In genomic region chr2:128879161-128879560, GRCh38 we compare ENCODE assay signal across 23 cellular contexts.
"Had no signal": no experiment of that assay in that cellular context is flagged by ENCODE, and none has a peak within 500 bp of the region (broad histone marks: within the 10 kb centered on the region; RNA-seq: fewer than 3 reads in every experiment).

No MANE protein-coding gene starts in this region.

- DNase-seq: activated CD4-positive, alpha-beta memory T cell treated with anti-CD3 and anti-CD28 coated beads, Interleukin-2, amount 10 ng/mL, durations not matched to agents 7 days and 5 days; activated CD4-positive, alpha-beta T cell treated with anti-CD3 and anti-CD28 coated beads for 4 hours; activated CD4-positive, CD25-positive, alpha-beta regulatory T cell; activated effector memory CD4-positive, alpha-beta T cell treated with anti-CD3 and anti-CD28 coated beads, Interleukin-2, amount 50 U/mL, for 16 hours; activated naive CD4-positive, alpha-beta T cell treated with anti-CD3 and anti-CD28 coated beads, Interleukin-2, amount 10 ng/mL, durations not matched to agents 7 days and 5 days; cerebellar nuclear complex; heart right ventricle; islet precursor cell; left cardiac atrium; occipital lobe; posterior cingulate gyrus; stimulated activated CD4-positive, alpha-beta T cell treated with anti-CD3 and anti-CD28 coated beads, Interleukin-15, amount 100 ng/mL, for 24 hours; T-helper 17 cell had no signal

- H3K27me3 ChIP-seq: gastroesophageal sphincter had no signal

- H3K27ac Mint-ChIP-seq: activated CD4-positive, alpha-beta memory T cell treated with anti-CD3 and anti-CD28 coated beads, Interleukin-2, amount 10 ng/mL, durations not matched to agents 7 days and 5 days; activated naive CD4-positive, alpha-beta T cell treated with anti-CD3 and anti-CD28 coated beads, Interleukin-2, amount 10 ng/mL, durations not matched to agents 7 days and 5 days; memory B cell; nephron; stimulated activated memory B cell treated with anti-CD40 and anti-IgM and Interleukin-4, amounts not matched to agents 10 μg/mL and 1 μg/mL and 100 μg/mL, for 72 hours; T-helper 17 cell; type B pancreatic cell had no signal

- ATAC-seq: gastroesophageal sphincter; heart right ventricle; left cardiac atrium; sciatic nerve; stimulated activated memory B cell treated with anti-CD40 and anti-IgM and Interleukin-4, amounts not matched to agents 10 μg/mL and 1 μg/mL and 100 μg/mL, for 72 hours; T-helper 17 cell had no signal

- H3K4me3 Mint-ChIP-seq: activated CD4-positive, alpha-beta memory T cell treated with anti-CD3 and anti-CD28 coated beads, Interleukin-2, amount 10 ng/mL, durations not matched to agents 7 days and 5 days; activated naive CD4-positive, alpha-beta T cell treated with anti-CD3 and anti-CD28 coated beads, Interleukin-2, amount 10 ng/mL, durations not matched to agents 7 days and 5 days; memory B cell; nephron; stimulated activated memory B cell treated with anti-CD40 and anti-IgM and Interleukin-4, amounts not matched to agents 10 μg/mL and 1 μg/mL and 100 μg/mL, for 72 hours; T-helper 17 cell; type B pancreatic cell had no signal

- H3K9me3 ChIP-seq: gastroesophageal sphincter, thoracic aorta had no signal

- H3K36me3 Mint-ChIP-seq: activated naive CD4-positive, alpha-beta T cell treated with anti-CD3 and anti-CD28 coated beads, Interleukin-2, amount 10 ng/mL, durations not matched to agents 7 days and 5 days; memory B cell; stimulated activated memory B cell treated with anti-CD40 and anti-IgM and Interleukin-4, amounts not matched to agents 10 μg/mL and 1 μg/mL and 100 μg/mL, for 72 hours; type B pancreatic cell had no signal

- H3K9me3 Mint-ChIP-seq: activated naive CD4-positive, alpha-beta T cell treated with anti-CD3 and anti-CD28 coated beads, Interleukin-2, amount 10 ng/mL, durations not matched to agents 7 days and 5 days had no signal

- H3K27me3 Mint-ChIP-seq: activated CD4-positive, alpha-beta memory T cell treated with anti-CD3 and anti-CD28 coated beads, Interleukin-2, amount 10 ng/mL, durations not matched to agents 7 days and 5 days; activated naive CD4-positive, alpha-beta T cell treated with anti-CD3 and anti-CD28 coated beads, Interleukin-2, amount 10 ng/mL, durations not matched to agents 7 days and 5 days; stimulated activated memory B cell treated with anti-CD40 and anti-IgM and Interleukin-4, amounts not matched to agents 10 μg/mL and 1 μg/mL and 100 μg/mL, for 72 hours; T-helper 17 cell had no signal

- H3K4me1 Mint-ChIP-seq: activated CD4-positive, alpha-beta memory T cell treated with anti-CD3 and anti-CD28 coated beads, Interleukin-2, amount 10 ng/mL, durations not matched to agents 7 days and 5 days; activated naive CD4-positive, alpha-beta T cell treated with anti-CD3 and anti-CD28 coated beads, Interleukin-2, amount 10 ng/mL, durations not matched to agents 7 days and 5 days; memory B cell; nephron; stimulated activated memory B cell treated with anti-CD40 and anti-IgM and Interleukin-4, amounts not matched to agents 10 μg/mL and 1 μg/mL and 100 μg/mL, for 72 hours; T-helper 17 cell had no signal

- H3K4me3 ChIP-seq: coronary artery, gastroesophageal sphincter, heart right ventricle, smooth muscle cell, thoracic aorta had no signal

- H3K27ac ChIP-seq: coronary artery, epithelial cell of prostate, gastroesophageal sphincter, heart right ventricle, thoracic aorta had no signal

- H3K4me1 ChIP-seq: gastroesophageal sphincter, heart right ventricle had no signal

- H3K4me2 ChIP-seq: smooth muscle cell had no signal

- H3K36me3 ChIP-seq: gastroesophageal sphincter, heart right ventricle, thoracic aorta had no signal
